In the genomic region with DNA sequence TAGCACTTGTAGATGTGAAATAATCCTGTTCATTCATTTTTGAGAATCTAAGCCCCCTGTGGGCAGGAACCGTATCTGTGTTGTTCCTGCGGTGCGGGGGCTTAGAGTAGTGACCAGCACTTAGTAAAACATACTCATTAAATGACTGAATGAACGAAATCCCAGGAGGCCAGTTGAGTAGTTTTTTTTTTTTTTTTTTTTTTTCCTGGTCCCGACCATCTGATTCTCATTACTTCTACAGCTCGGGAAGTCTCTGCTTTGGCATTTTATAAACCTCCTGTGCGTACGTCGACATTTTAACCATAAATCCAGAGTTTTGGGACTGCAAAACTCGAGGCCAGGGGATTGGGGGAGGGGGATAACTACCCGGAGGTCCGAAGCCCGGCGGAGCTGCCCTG, we compare ENCODE assay signal across 8 cellular contexts. TPM values are rescaled to one million over a fixed set of nuclear protein-coding genes. Genes with fewer than 3 reads are reported as not detected.
DNase-seq lines count a peak whose midpoint lies in the region; ATAC-seq and TF ChIP-seq lines count a peak whose summit lies in the region.

No MANE protein-coding gene starts in this region.

- no peak for ATAC-seq in activated CD8-positive, alpha-beta memory T cell treated with anti-CD3 and anti-CD28 coated beads, Interleukin-2, amount 10 ng/mL, durations not matched to agents 7 days and 5 days
- peak; percentile 3 for ATAC-seq in body of pancreas
- ATAC-seq in GM21737 (IDR thresholded peaks at IDR 0.05; ENCODE audit: unreplicated experiment) = no peak
- no peak for ATAC-seq in GM18502 (IDR thresholded peaks at IDR 0.05; ENCODE audit: poor library complexity, unreplicated experiment)

- TF ChIP-seq RAD21 in liver (IDR thresholded peaks at IDR 0.05) = no peak

- intact Hi-C loops in body of pancreas (cut with DNase I) = no loop called here

- H3K27me3 Mint-ChIP-seq in activated CD8-positive, alpha-beta memory T cell treated with anti-CD3 and anti-CD28 coated beads, Interleukin-2, amount 10 ng/mL, durations not matched to agents 7 days and 5 days = peaks cover 26% of the 10 kb centered on the region
- H3K27me3 Mint-ChIP-seq in type B pancreatic cell = peaks cover 6% of the 10 kb centered on the region

- H3K27ac Mint-ChIP-seq in activated CD8-positive, alpha-beta memory T cell treated with anti-CD3 and anti-CD28 coated beads, Interleukin-2, amount 10 ng/mL, durations not matched to agents 7 days and 5 days = peak overlapping the region; percentile 89
- H3K27ac Mint-ChIP-seq in type B pancreatic cell = peak overlapping the region; percentile 91

- no peak for DNase-seq in activated CD8-positive, alpha-beta memory T cell treated with anti-CD3 and anti-CD28 coated beads, Interleukin-2, amount 10 ng/mL, durations not matched to agents 7 days and 5 days
- DNase-seq in activated CD8-positive, alpha-beta memory T cell treated with anti-CD3 and anti-CD28 coated beads for 24 hours = no peak
- DNase-seq in body of pancreas (no peak), type B pancreatic cell (ENCODE audit: extremely low spot score, unreplicated experiment) (no peak), NCI-H774 (lab: John Stamatoyannopoulos, UW) (no peak)

- no peak for TF ChIP-seq CTCF in body of pancreas (IDR thresholded peaks at IDR 0.05)
- no peak for TF ChIP-seq CTCF in liver (IDR thresholded peaks at IDR 0.05; ENCODE audit: low read depth, low read length, missing input control)
- no peak for TF ChIP-seq CTCF in type B pancreatic cell (conservative IDR thresholded peaks at IDR 0.05)

- H3K9me3 ChIP-seq in body of pancreas = no peaks in the 10 kb centered on the region
- H3K9me3 ChIP-seq in liver (ENCODE audit: control insufficient read depth in 4 of 4, low read length in 3 of 4) = no peaks in the 10 kb centered on the region

- H3K4me3 Mint-ChIP-seq in activated CD8-positive, alpha-beta memory T cell treated with anti-CD3 and anti-CD28 coated beads, Interleukin-2, amount 10 ng/mL, durations not matched to agents 7 days and 5 days = peak overlapping the region; percentile 70
- peak overlapping the region; percentile 87 for H3K4me3 Mint-ChIP-seq in type B pancreatic cell

- CTCF ChIA-PET in activated CD8-positive, alpha-beta memory T cell treated with anti-CD3 and anti-CD28 coated beads, Interleukin-2, amount 10 ng/mL, durations not matched to agents 7 days and 5 days (lab: Charles Lee) = interaction anchor here (0.7 to 1.7 kb wide), 4 partner anchors 31 to 434 kb away, joined by 3 to 4 read pairs (median 4); a partner anchor contains a TSS

- peaks cover 20% of the 10 kb centered on the region for H3K4me1 Mint-ChIP-seq in activated CD8-positive, alpha-beta memory T cell treated with anti-CD3 and anti-CD28 coated beads, Interleukin-2, amount 10 ng/mL, durations not matched to agents 7 days and 5 days
- H3K4me1 Mint-ChIP-seq in type B pancreatic cell (ENCODE audit: unreplicated experiment) = peaks cover 23% of the 10 kb centered on the region

- 6 to 9% methylated on average over 14 of the region's 14 CpGs for WGBS in body of pancreas, 2 donors
- 16% methylated on average over 14 of the region's 14 CpGs for WGBS in liver

- H3K4me1 ChIP-seq in body of pancreas = peaks cover 36% of the 10 kb centered on the region
- peaks cover 0 to 15% (median 6%) of the 10 kb centered on the region in 4 donors for H3K4me1 ChIP-seq in liver (ENCODE audit: control insufficient read depth in 4 of 4, insufficient read depth in 4 of 4, low read length in 3 of 4)

- H3K9me3 Mint-ChIP-seq in activated CD8-positive, alpha-beta memory T cell treated with anti-CD3 and anti-CD28 coated beads, Interleukin-2, amount 10 ng/mL, durations not matched to agents 7 days and 5 days (ENCODE audit: low read depth) = no peaks in the 10 kb centered on the region
- no peaks in the 10 kb centered on the region for H3K9me3 Mint-ChIP-seq in type B pancreatic cell

- no peaks in the 10 kb centered on the region for H3K36me3 Mint-ChIP-seq in activated CD8-positive, alpha-beta memory T cell treated with anti-CD3 and anti-CD28 coated beads, Interleukin-2, amount 10 ng/mL, durations not matched to agents 7 days and 5 days
- no peaks in the 10 kb centered on the region for H3K36me3 Mint-ChIP-seq in type B pancreatic cell

- H3K36me3 ChIP-seq in body of pancreas (replicated peaks in 1 of 2; ENCODE audit: insufficient read depth in 1 of 2, low read depth in 2 of 2) (no peaks in the 10 kb centered on the region), liver (ENCODE audit: control insufficient read depth in 4 of 4, insufficient read depth in 3 of 4, low read depth in 1 of 4, low read length in 3 of 4) (no peaks in the 10 kb centered on the region)

- H3K9ac ChIP-seq in liver (ENCODE audit: low read depth in 1 of 2, low read length in 2 of 2) = no peak overlapping the region

- peak overlapping the region; percentile 27 to 45 for H3K4me3 ChIP-seq in body of pancreas
- peak overlapping the region; percentile 13 to 78 (median 30) for H3K4me3 ChIP-seq in liver (ENCODE audit: low read depth in 1 of 3, low read length in 3 of 3)

- no peak for TF ChIP-seq POLR2A in body of pancreas (IDR thresholded peaks at IDR 0.05)

- H3K27me3 ChIP-seq in body of pancreas (no peaks in the 10 kb centered on the region), liver (ENCODE audit: control insufficient read depth in 4 of 4, insufficient read depth in 4 of 4, low read length in 3 of 4) (no peaks in the 10 kb centered on the region)

- H3K27ac ChIP-seq in body of pancreas (peak overlapping the region; percentile 88 to 91 (median 89)), liver (ENCODE audit: low read depth in 1 of 2, low read length in 2 of 2) (peak overlapping the region; percentile 79 to 83)

TF ChIP-seq in liver, 16 proteins besides CTCF, POLR2A, EP300 and RAD21 (continues in another document):
- TF ChIP-seq, protein P1, sequence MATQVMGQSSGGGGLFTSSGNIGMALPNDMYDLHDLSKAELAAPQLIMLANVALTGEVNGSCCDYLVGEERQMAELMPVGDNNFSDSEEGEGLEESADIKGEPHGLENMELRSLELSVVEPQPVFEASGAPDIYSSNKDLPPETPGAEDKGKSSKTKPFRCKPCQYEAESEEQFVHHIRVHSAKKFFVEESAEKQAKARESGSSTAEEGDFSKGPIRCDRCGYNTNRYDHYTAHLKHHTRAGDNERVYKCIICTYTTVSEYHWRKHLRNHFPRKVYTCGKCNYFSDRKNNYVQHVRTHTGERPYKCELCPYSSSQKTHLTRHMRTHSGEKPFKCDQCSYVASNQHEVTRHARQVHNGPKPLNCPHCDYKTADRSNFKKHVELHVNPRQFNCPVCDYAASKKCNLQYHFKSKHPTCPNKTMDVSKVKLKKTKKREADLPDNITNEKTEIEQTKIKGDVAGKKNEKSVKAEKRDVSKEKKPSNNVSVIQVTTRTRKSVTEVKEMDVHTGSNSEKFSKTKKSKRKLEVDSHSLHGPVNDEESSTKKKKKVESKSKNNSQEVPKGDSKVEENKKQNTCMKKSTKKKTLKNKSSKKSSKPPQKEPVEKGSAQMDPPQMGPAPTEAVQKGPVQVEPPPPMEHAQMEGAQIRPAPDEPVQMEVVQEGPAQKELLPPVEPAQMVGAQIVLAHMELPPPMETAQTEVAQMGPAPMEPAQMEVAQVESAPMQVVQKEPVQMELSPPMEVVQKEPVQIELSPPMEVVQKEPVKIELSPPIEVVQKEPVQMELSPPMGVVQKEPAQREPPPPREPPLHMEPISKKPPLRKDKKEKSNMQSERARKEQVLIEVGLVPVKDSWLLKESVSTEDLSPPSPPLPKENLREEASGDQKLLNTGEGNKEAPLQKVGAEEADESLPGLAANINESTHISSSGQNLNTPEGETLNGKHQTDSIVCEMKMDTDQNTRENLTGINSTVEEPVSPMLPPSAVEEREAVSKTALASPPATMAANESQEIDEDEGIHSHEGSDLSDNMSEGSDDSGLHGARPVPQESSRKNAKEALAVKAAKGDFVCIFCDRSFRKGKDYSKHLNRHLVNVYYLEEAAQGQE (IDR thresholded peaks at IDR 0.05) = no peak
- TF ChIP-seq GABPA (IDR thresholded peaks at IDR 0.05 in 1 of 2, conservative IDR thresholded peaks at IDR 0.05 in 1 of 2) = no peak
- TF ChIP-seq, protein P2, sequence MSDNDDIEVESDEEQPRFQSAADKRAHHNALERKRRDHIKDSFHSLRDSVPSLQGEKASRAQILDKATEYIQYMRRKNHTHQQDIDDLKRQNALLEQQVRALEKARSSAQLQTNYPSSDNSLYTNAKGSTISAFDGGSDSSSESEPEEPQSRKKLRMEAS (IDR thresholded peaks at IDR 0.05) = no peak
- TF ChIP-seq EGR1 (IDR thresholded peaks at IDR 0.05; ENCODE audit: low read depth in 2 of 2) = no peak
- no peak for TF ChIP-seq NR2F2 (IDR thresholded peaks at IDR 0.05)
- TF ChIP-seq, protein P3, sequence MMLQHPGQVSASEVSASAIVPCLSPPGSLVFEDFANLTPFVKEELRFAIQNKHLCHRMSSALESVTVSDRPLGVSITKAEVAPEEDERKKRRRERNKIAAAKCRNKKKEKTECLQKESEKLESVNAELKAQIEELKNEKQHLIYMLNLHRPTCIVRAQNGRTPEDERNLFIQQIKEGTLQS (IDR thresholded peaks at IDR 0.05) = no peak
- TF ChIP-seq YY1 (IDR thresholded peaks at IDR 0.05) = no peak
- no peak for TF ChIP-seq HNF4A (conservative IDR thresholded peaks at IDR 0.05)
- TF ChIP-seq FOXA2 (IDR thresholded peaks at IDR 0.05) = no peak
- no peak for TF ChIP-seq SP1 (IDR thresholded peaks at IDR 0.05)
- TF ChIP-seq, protein P4, sequence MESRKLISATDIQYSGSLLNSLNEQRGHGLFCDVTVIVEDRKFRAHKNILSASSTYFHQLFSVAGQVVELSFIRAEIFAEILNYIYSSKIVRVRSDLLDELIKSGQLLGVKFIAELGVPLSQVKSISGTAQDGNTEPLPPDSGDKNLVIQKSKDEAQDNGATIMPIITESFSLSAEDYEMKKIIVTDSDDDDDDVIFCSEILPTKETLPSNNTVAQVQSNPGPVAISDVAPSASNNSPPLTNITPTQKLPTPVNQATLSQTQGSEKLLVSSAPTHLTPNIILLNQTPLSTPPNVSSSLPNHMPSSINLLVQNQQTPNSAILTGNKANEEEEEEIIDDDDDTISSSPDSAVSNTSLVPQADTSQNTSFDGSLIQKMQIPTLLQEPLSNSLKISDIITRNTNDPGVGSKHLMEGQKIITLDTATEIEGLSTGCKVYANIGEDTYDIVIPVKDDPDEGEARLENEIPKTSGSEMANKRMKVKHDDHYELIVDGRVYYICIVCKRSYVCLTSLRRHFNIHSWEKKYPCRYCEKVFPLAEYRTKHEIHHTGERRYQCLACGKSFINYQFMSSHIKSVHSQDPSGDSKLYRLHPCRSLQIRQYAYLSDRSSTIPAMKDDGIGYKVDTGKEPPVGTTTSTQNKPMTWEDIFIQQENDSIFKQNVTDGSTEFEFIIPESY (IDR thresholded peaks at IDR 0.05) = no peak
- no peak for TF ChIP-seq TAF1 (conservative IDR thresholded peaks at IDR 0.05)
- TF ChIP-seq FOXA1 (IDR thresholded peaks at IDR 0.05) = no peak
- no peak for TF ChIP-seq JUND (IDR thresholded peaks at IDR 0.05)
- no peak for TF ChIP-seq HNF4G (IDR thresholded peaks at IDR 0.05)

RNA-seq across cellular contexts. Expression of a gene that starts 31.5 kb away (rescaled TPM):
- total RNA-seq in activated CD8-positive, alpha-beta memory T cell treated with anti-CD3 and anti-CD28 coated beads, Interleukin-2, amount 10 ng/mL, durations not matched to agents 7 days and 5 days = under 1 TPM; 0.09 to 0.14 TPM
- 10 to 100 TPM in 1 of 2 donors, 1 to 10 TPM in 1; 6.7 to 18.5 TPM for total RNA-seq in body of pancreas
- total RNA-seq in liver = 1 to 10 TPM; 4.8 to 9.6 TPM
- 1 to 10 TPM; 2.7 to 4.9 TPM for polyA plus RNA-seq in liver
- total RNA-seq in type B pancreatic cell (ENCODE audit: low replicate concordance) = 16.1 and 20.7 TPM in 2 replicates

Comparison
In these comparisons a context has a peak if more than half of its experiments do, and no peak if none do; other contexts are left out.
1. RNA of a gene that starts 31.5 kb away (total RNA-seq): 16.1 to 20.7 TPM in type B pancreatic cell, 6.7 to 18.5 TPM in body of pancreas and 4.8 to 9.6 TPM in liver; 0.09 to 0.14 TPM in activated CD8-positive, alpha-beta memory T cell treated with anti-CD3 and anti-CD28 coated beads, Interleukin-2, amount 10 ng/mL, durations not matched to agents 7 days and 5 days; every median in the first group is over 4 times any median in the second.